Comparison of ENCODE assay signal across 1 cellular context in the genomic region with DNA sequence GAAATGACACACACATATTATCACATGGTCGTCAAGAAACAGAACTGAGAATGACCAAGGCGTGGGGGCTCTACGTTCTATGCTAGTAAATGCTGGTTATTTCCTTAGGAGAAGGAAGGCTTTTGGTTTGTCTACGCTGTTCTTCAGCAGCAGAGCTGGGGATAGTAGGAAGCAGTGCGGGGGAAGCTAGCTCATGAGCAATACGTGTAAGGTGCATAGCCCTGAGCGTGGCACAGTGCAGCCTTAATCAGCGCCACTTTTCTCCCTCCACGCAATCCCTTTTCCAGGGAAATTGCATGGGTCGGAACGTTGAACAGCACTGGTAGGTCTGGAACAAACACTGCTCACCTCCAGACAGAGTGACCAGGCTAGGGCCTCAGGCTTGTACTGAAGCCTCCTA.
TF ChIP-seq lines count a peak whose summit lies in the region.

No MANE protein-coding gene starts in this region.

TF ChIP-seq in HepG2, 621 proteins besides CTCF, POLR2A, EP300 and RAD21 (continued from another document):
- TF ChIP-seq ZSCAN12 (CRISPR knock-in tag; IDR thresholded peaks at IDR 0.05) = no peak
- TF ChIP-seq ZBTB3 (CRISPR knock-in tag; IDR thresholded peaks at IDR 0.05; ENCODE audit: borderline replicate concordance, low read depth) = 0 out of 2 replicates have a peak, but pooled peaks have one; percentile 9
- 0 out of 2 replicates have a peak, but pooled peaks have one; percentile 16 for TF ChIP-seq ZNF83 (CRISPR knock-in tag; IDR thresholded peaks at IDR 0.05; ENCODE audit: borderline replicate concordance)
- no peak for TF ChIP-seq POLR2G (IDR thresholded peaks at IDR 0.05; ENCODE audit: low read depth, low read length)
- TF ChIP-seq ZNF570 (CRISPR knock-in tag; IDR thresholded peaks at IDR 0.05; ENCODE audit: borderline replicate concordance) = 0 out of 2 replicates have a peak, but pooled peaks have one; percentile 7
- TF ChIP-seq ZNF383 (CRISPR knock-in tag; IDR thresholded peaks at IDR 0.05; ENCODE audit: borderline replicate concordance) = 0 out of 2 replicates have a peak, but pooled peaks have one; percentile 38
- TF ChIP-seq ZFX (CRISPR knock-in tag; IDR thresholded peaks at IDR 0.05; ENCODE audit: low read depth) = no peak
- TF ChIP-seq TBL1XR1 (IDR thresholded peaks at IDR 0.05; ENCODE audit: borderline replicate concordance, low read length, partially characterized antibody) = no peak
- TF ChIP-seq NR1H2 (CRISPR knock-in tag; IDR thresholded peaks at IDR 0.05; ENCODE audit: borderline replicate concordance, low read depth) = peak; percentile 33; the same call in 1 of the 2 replicates
- TF ChIP-seq FLYWCH1 (CRISPR knock-in tag; IDR thresholded peaks at IDR 0.05) = no peak
- TF ChIP-seq, protein P1, sequence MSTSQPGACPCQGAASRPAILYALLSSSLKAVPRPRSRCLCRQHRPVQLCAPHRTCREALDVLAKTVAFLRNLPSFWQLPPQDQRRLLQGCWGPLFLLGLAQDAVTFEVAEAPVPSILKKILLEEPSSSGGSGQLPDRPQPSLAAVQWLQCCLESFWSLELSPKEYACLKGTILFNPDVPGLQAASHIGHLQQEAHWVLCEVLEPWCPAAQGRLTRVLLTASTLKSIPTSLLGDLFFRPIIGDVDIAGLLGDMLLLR (CRISPR knock-in tag; IDR thresholded peaks at IDR 0.05) = 0 out of 2 replicates have a peak, but pooled peaks have one; percentile 3
- TF ChIP-seq ZIK1 (CRISPR knock-in tag; IDR thresholded peaks at IDR 0.05; ENCODE audit: borderline replicate concordance, low read depth) = peak; percentile 52; the same call in 1 of the 2 replicates
- no peak for TF ChIP-seq ZNF674 (CRISPR knock-in tag; IDR thresholded peaks at IDR 0.05; ENCODE audit: low read depth)
- TF ChIP-seq, protein P2, sequence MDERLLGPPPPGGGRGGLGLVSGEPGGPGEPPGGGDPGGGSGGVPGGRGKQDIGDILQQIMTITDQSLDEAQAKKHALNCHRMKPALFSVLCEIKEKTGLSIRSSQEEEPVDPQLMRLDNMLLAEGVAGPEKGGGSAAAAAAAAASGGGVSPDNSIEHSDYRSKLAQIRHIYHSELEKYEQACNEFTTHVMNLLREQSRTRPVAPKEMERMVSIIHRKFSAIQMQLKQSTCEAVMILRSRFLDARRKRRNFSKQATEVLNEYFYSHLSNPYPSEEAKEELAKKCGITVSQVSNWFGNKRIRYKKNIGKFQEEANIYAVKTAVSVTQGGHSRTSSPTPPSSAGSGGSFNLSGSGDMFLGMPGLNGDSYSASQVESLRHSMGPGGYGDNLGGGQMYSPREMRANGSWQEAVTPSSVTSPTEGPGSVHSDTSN (CRISPR knock-in tag; IDR thresholded peaks at IDR 0.05) = no peak
- TF ChIP-seq, protein P3, sequence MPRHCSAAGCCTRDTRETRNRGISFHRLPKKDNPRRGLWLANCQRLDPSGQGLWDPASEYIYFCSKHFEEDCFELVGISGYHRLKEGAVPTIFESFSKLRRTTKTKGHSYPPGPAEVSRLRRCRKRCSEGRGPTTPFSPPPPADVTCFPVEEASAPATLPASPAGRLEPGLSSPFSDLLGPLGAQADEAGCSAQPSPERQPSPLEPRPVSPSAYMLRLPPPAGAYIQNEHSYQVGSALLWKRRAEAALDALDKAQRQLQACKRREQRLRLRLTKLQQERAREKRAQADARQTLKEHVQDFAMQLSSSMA (CRISPR knock-in tag; IDR thresholded peaks at IDR 0.05) = 0 out of 2 replicates have a peak, but pooled peaks have one; percentile 12
- 0 out of 2 replicates have a peak, but pooled peaks have one; percentile 45 for TF ChIP-seq JUND (CRISPR knock-in tag; IDR thresholded peaks at IDR 0.05)
- peak; percentile 8; the same call in 1 of the 2 replicates for TF ChIP-seq ZNF547 (CRISPR knock-in tag; IDR thresholded peaks at IDR 0.05)
